8 cellular contexts compared by ENCODE assay signal in genomic region chr1:153534226-153534932, GRCh38. TPM values are rescaled to one million over a fixed set of nuclear protein-coding genes. Genes with fewer than 3 reads are reported as not detected.
DNase-seq lines count a peak whose midpoint lies in the region; ATAC-seq, FAIRE-seq and TF ChIP-seq lines count a peak whose summit lies in the region.
"Had no signal": no experiment of that assay in that cellular context is flagged by ENCODE, and none has a peak within 500 bp of the region (broad histone marks: within the 10 kb centered on the region; RNA-seq: fewer than 3 reads in every experiment).

No MANE protein-coding gene starts in this region.

- dilution Hi-C loops in IMR-90 (cut with HindIII; ENCODE audit: low sequenced_read_pairs, unreplicated experiment), result no loop called here

- H2BK15ac ChIP-seq in IMR-90 (ENCODE audit: low read depth, low read length), result peak overlapping the region; percentile 22; the same call in 1 of the 3 replicates

- no peak for TF ChIP-seq RAD21 in IMR-90 (IDR thresholded peaks at IDR 0.05; ENCODE audit: low read length)

- no peaks in the 10 kb centered on the region for H3K9me3 Mint-ChIP-seq in activated naive CD8-positive, alpha-beta T cell treated with anti-CD3 and anti-CD28 coated beads for 36 hours
- H3K9me3 Mint-ChIP-seq in immature natural killer cell, result no peaks in the 10 kb centered on the region

- no CpG with 5 or more reads among the region's 7 CpGs for WGBS in IMR-90 (ENCODE audit: extremely low coverage in 2 of 2, insufficient read length in 1 of 2), 2 experiments

- peak overlapping the region; percentile 96 for H2BK5ac ChIP-seq in IMR-90 (ENCODE audit: low read depth, low read length, poor library complexity, severe bottlenecking)

- H3K4me2 ChIP-seq in IMR-90 (ENCODE audit: low read depth, low read length), result peak overlapping the region; percentile 90

- H2BK20ac ChIP-seq in IMR-90 (ENCODE audit: low read depth, low read length), result 0 out of 2 replicates have a peak overlapping the region, but pooled peaks have one; percentile 18

- CTCF ChIA-PET in IMR-90 (lab: Yijun Ruan, JAX), result interaction anchor here (1.1 to 2.4 kb wide), 4 partner anchors 23 to 35 kb away, joined by 4 to 13 read pairs (median 6); no protein-coding TSS in a partner anchor

- DNase-seq in IMR-90 (peak; percentile 50), immature natural killer cell (peak in 1 of 3 donors; percentile 24), frontal cortex (ENCODE audit: low spot score in 2 of 2) (no peak), SHP77 (lab: John Stamatoyannopoulos, UW) (no peak), NCI-H187 treated with DMSO at 0.1 percent for 48 hours (lab: John Stamatoyannopoulos, UW) (no peak)
- no peak for DNase-seq in activated naive CD8-positive, alpha-beta T cell treated with anti-CD3 and anti-CD28 coated beads for 36 hours

- peaks cover 18% of the 10 kb centered on the region for H4K20me1 ChIP-seq in IMR-90 (ENCODE audit: insufficient read depth, low read length)

- H2AFZ ChIP-seq in IMR-90 (replicated peaks; ENCODE audit: low read length, poor library complexity), result peak overlapping the region; percentile 36

- peak overlapping the region; percentile 94 for H3K27ac Mint-ChIP-seq in activated naive CD8-positive, alpha-beta T cell treated with anti-CD3 and anti-CD28 coated beads for 36 hours
- peak overlapping the region; percentile 96 to 99 (median 98) for H3K27ac Mint-ChIP-seq in immature natural killer cell

- H3K27ac ChIP-seq in IMR-90 (ENCODE audit: insufficient read depth, low read length) (peak overlapping the region; percentile 91), stomach smooth muscle (ENCODE audit: low read length) (peak overlapping the region; percentile 98)

- ATAC-seq in IMR-90 (ENCODE audit: low read depth), result no peak

- no peak for TF ChIP-seq CTCF in IMR-90 (conservative IDR thresholded peaks at IDR 0.05; ENCODE audit: low read depth, low read length)

- in situ Hi-C loops in IMR-90 (cut with MboI; ENCODE audit: low sequenced_read_pairs), result loop anchor here (5.0 to 25.0 kb wide), 2 partner anchors 33 to 428 kb away; partner anchors contain the start of genes CREB3L4, CRTC2, S100A2 and SLC39A1

- H4K91ac ChIP-seq in IMR-90 (ENCODE audit: insufficient read depth, low read depth, low read length), result peak overlapping the region; percentile 96

- peak overlapping the region; percentile 91; the same call in 1 of the 2 replicates for H3K18ac ChIP-seq in IMR-90 (ENCODE audit: low read depth, low read length)

- intact Hi-C loops in IMR-90 (cut with micrococcal nuclease), result loop anchor here (5.0 kb wide), 2 partner anchors 93 to 138 kb away; partner anchors contain the start of genes ILF2, S100A1 and S100A13

- peak overlapping the region; percentile 76 to 81 for H4K8ac ChIP-seq in IMR-90 (ENCODE audit: low read depth in 2 of 2, low read length in 2 of 2)

- peak overlapping the region; percentile 56; the same call in 1 of the 2 replicates for H4K5ac ChIP-seq in IMR-90 (ENCODE audit: low read depth, low read length)

- peaks cover 5 to 60% of the 10 kb centered on the region in 2 experiments; a peak in 3 of 4 replicates for H3K79me1 ChIP-seq in IMR-90 (ENCODE audit: low read depth in 1 of 2, low read length in 2 of 2)

- FAIRE-seq in frontal cortex (lab: Jason Lieb, UNC), result no peak

- H3K4me3 ChIP-seq in IMR-90 (ENCODE audit: insufficient read depth, low read depth, low read length) (peak overlapping the region; percentile 82), stomach smooth muscle (ENCODE audit: low read length in 2 of 2) (peak overlapping the region; percentile 99)

- peak overlapping the region; percentile 81 for H2BK120ac ChIP-seq in IMR-90 (ENCODE audit: low read depth, low read length)

- H3K27me3 ChIP-seq in IMR-90 (ENCODE audit: control insufficient read depth, insufficient read depth, low read length) (no peaks in the 10 kb centered on the region), stomach smooth muscle (ENCODE audit: control insufficient read depth in 1 of 2, insufficient read depth in 2 of 2, low read length in 2 of 2) (no peaks in the 10 kb centered on the region)

- H3K4me1 ChIP-seq in IMR-90 (ENCODE audit: control insufficient read depth, insufficient read depth, low read length) (peaks cover 25% of the 10 kb centered on the region), stomach smooth muscle (ENCODE audit: control insufficient read depth, insufficient read depth, low read length) (peaks cover 44% of the 10 kb centered on the region)

- H2AK5ac ChIP-seq in IMR-90 (ENCODE audit: low read depth, low read length), result peak overlapping the region; percentile 99

- H3K36me3 ChIP-seq in IMR-90 (ENCODE audit: control insufficient read depth, insufficient read depth, low read length) (peaks cover 11% of the 10 kb centered on the region), stomach smooth muscle (ENCODE audit: control insufficient read depth in 2 of 2, insufficient read depth in 2 of 2, low read length in 2 of 2) (peaks cover 0 to 4% of the 10 kb centered on the region in 2 donors)

- peak overlapping the region; percentile 99 for H3K4ac ChIP-seq in IMR-90 (ENCODE audit: low read depth, low read length)

- peaks cover 23% of the 10 kb centered on the region for H3K9me1 ChIP-seq in IMR-90 (ENCODE audit: insufficient read depth, low read length)

- BruUV-seq in IMR-90 (replicated peaks; lab: Mats Ljungman, UMichigan), result no TSS peak

- H3K27me3 Mint-ChIP-seq in activated naive CD8-positive, alpha-beta T cell treated with anti-CD3 and anti-CD28 coated beads for 36 hours, result no peaks in the 10 kb centered on the region
- peaks cover 13 to 21% (median 14%) of the 10 kb centered on the region in 3 donors for H3K27me3 Mint-ChIP-seq in immature natural killer cell (ENCODE audit: low read depth in 3 of 3)

- peak overlapping the region; percentile 100 for H2AK9ac ChIP-seq in IMR-90 (replicated peaks; ENCODE audit: low read depth, low read length, poor library complexity)

- H3K4me1 Mint-ChIP-seq in activated naive CD8-positive, alpha-beta T cell treated with anti-CD3 and anti-CD28 coated beads for 36 hours, result peaks cover 57% of the 10 kb centered on the region
- H3K4me1 Mint-ChIP-seq in immature natural killer cell, result peaks cover 64 to 67% of the 10 kb centered on the region in 2 donors

- H3K56ac ChIP-seq in IMR-90 (ENCODE audit: extremely low read depth, insufficient read depth, low read length), result peak overlapping the region; percentile 96

- H3K14ac ChIP-seq in IMR-90 (replicated peaks; ENCODE audit: low read depth, low read length), result peak overlapping the region; percentile 99

- H3K9ac ChIP-seq in IMR-90 (ENCODE audit: low read depth, low read length), result peak overlapping the region; percentile 97
- peak overlapping the region; percentile 98 to 99 for H3K9ac ChIP-seq in stomach smooth muscle (ENCODE audit: low read length in 2 of 2)

- peaks cover 19% of the 10 kb centered on the region for H3K36me3 Mint-ChIP-seq in activated naive CD8-positive, alpha-beta T cell treated with anti-CD3 and anti-CD28 coated beads for 36 hours
- H3K36me3 Mint-ChIP-seq in immature natural killer cell, result peaks cover 0 to 8% (median 8%) of the 10 kb centered on the region in 3 donors

- peak overlapping the region; percentile 99 for H3K23ac ChIP-seq in IMR-90 (ENCODE audit: low read depth, low read length)

- no peaks in the 10 kb centered on the region for H3K9me3 ChIP-seq in IMR-90 (ENCODE audit: control insufficient read depth, insufficient read depth, low read length)
- no peaks in the 10 kb centered on the region for H3K9me3 ChIP-seq in stomach smooth muscle (ENCODE audit: control insufficient read depth in 2 of 2, low read length in 2 of 2)

- POLR2A ChIA-PET in IMR-90 (lab: Charles Lee; ENCODE audit: unreplicated experiment), result interaction anchor here (0.5 to 3.9 kb wide), 8 partner anchors 9 to 78 kb away, joined by 3 to 34 read pairs (median 10); partner anchors contain the start of genes S100A16, S100A2 and S100A3

- peak overlapping the region; percentile 93 for H3K4me3 Mint-ChIP-seq in activated naive CD8-positive, alpha-beta T cell treated with anti-CD3 and anti-CD28 coated beads for 36 hours
- H3K4me3 Mint-ChIP-seq in immature natural killer cell, result peak overlapping the region; percentile 83 to 97 (median 90)

- no peak for TF ChIP-seq POLR2A in IMR-90 (IDR thresholded peaks at IDR 0.05; ENCODE audit: low read depth, low read length)

RNA-seq across cellular contexts. Expression of gene S100A6, which starts 1.4 kb away (rescaled TPM):
- total RNA-seq in IMR-90 (2012; rRNA removed), result 373 and 555 TPM in 2 replicates
- 1,755 and 2,394 TPM in 2 replicates for polyA plus RNA-seq in IMR-90 (2012; rRNA removed)
- 755 and 1,450 TPM in 2 replicates for polyA plus RNA-seq in IMR-90 (2012; cell fraction: cytosol; rRNA removed)
- 227 and 313 TPM in 2 replicates for polyA plus RNA-seq in IMR-90 (2012; cell fraction: nucleus; rRNA removed; ENCODE audit: low replicate concordance)
- 100 to 1,000 TPM; 144 to 155 TPM for total RNA-seq in activated naive CD8-positive, alpha-beta T cell treated with anti-CD3 and anti-CD28 coated beads for 36 hours
- polyA plus RNA-seq in immature natural killer cell, result 100 to 1,000 TPM; 472 to 828 (median 543) TPM
- 9.8 TPM for total RNA-seq in frontal cortex

RNA-seq across cellular contexts. Expression of gene S100A5, which starts 6.4 kb away (rescaled TPM):
- 0.56 TPM in 1 of 2 replicates, not detected in the other for total RNA-seq in IMR-90 (2012; rRNA removed)
- polyA plus RNA-seq in IMR-90 (2012; rRNA removed), result 0.27 and 0.55 TPM in 2 replicates
- polyA plus RNA-seq in IMR-90 (2012; cell fraction: cytosol; rRNA removed), result 1.1 TPM in 1 of 2 replicates, not detected in the other
- not detected in 2 replicates for polyA plus RNA-seq in IMR-90 (2012; cell fraction: nucleus; rRNA removed; ENCODE audit: low replicate concordance)
- total RNA-seq in activated naive CD8-positive, alpha-beta T cell treated with anti-CD3 and anti-CD28 coated beads for 36 hours, result 1 to 10 TPM; 1.2 to 1.6 TPM
- under 1 TPM in 1 of 3 donors, not detected in 2; 0.68 TPM for polyA plus RNA-seq in immature natural killer cell
- total RNA-seq in frontal cortex, result not detected
- total RNA-seq: dermis microvascular lymphatic vessel endothelial cell had no signal

RNA-seq across cellular contexts. Expression of gene S100A4, which starts 11.2 kb away (rescaled TPM):
- total RNA-seq in IMR-90 (2012; rRNA removed), result 5.6 and 7.5 TPM in 2 replicates
- 15.0 and 16.6 TPM in 2 replicates for polyA plus RNA-seq in IMR-90 (2012; rRNA removed)
- 17.1 and 25.7 TPM in 2 replicates for polyA plus RNA-seq in IMR-90 (2012; cell fraction: cytosol; rRNA removed)
- polyA plus RNA-seq in IMR-90 (2012; cell fraction: nucleus; rRNA removed; ENCODE audit: low replicate concordance), result 3.3 and 5.2 TPM in 2 replicates
- total RNA-seq in activated naive CD8-positive, alpha-beta T cell treated with anti-CD3 and anti-CD28 coated beads for 36 hours, result 10 to 100 TPM; 44.7 to 44.9 TPM
- polyA plus RNA-seq in immature natural killer cell, result 1,000 to 10,000 TPM; 1,846 to 2,303 (median 2,006) TPM
- total RNA-seq in frontal cortex, result 1.6 TPM

RNA-seq across cellular contexts. Expression of gene S100A3, which starts 14.7 kb away (rescaled TPM):
- 1.4 and 2.9 TPM in 2 replicates for total RNA-seq in IMR-90 (2012; rRNA removed)
- 4.5 and 6.2 TPM in 2 replicates for polyA plus RNA-seq in IMR-90 (2012; rRNA removed)
- 5.1 and 8.9 TPM in 2 replicates for polyA plus RNA-seq in IMR-90 (2012; cell fraction: cytosol; rRNA removed)
- polyA plus RNA-seq in IMR-90 (2012; cell fraction: nucleus; rRNA removed; ENCODE audit: low replicate concordance), result 3.3 and 5.1 TPM in 2 replicates
- total RNA-seq in activated naive CD8-positive, alpha-beta T cell treated with anti-CD3 and anti-CD28 coated beads for 36 hours, result not detected
- polyA plus RNA-seq in immature natural killer cell, result not detected
- total RNA-seq in frontal cortex, result not detected

RNA-seq across cellular contexts. Expression of gene S100A2, which starts 31.3 kb away (rescaled TPM):
- total RNA-seq in IMR-90 (2012; rRNA removed) (3.6 and 4.4 TPM in 2 replicates), frontal cortex (not detected)
- polyA plus RNA-seq in IMR-90 (2012; rRNA removed) (7.9 and 9.5 TPM in 2 replicates), immature natural killer cell (under 1 TPM in 1 of 3 donors, not detected in 2; 0.83 TPM)
- polyA plus RNA-seq in IMR-90 (2012; cell fraction: cytosol; rRNA removed), result 6.2 and 11.3 TPM in 2 replicates
- polyA plus RNA-seq in IMR-90 (2012; cell fraction: nucleus; rRNA removed; ENCODE audit: low replicate concordance), result 5.1 TPM in 2 replicates
- under 1 TPM in 1 of 2 experiments, not detected in 1; 0.60 TPM for total RNA-seq in activated naive CD8-positive, alpha-beta T cell treated with anti-CD3 and anti-CD28 coated beads for 36 hours

Comparison
In these comparisons a context has a peak if more than half of its experiments do, and no peak if none do; other contexts are left out.
1. RNA of gene S100A6, which starts 1.4 kb away (total RNA-seq): 373 to 555 TPM in IMR-90 and 144 to 155 TPM in activated naive CD8-positive, alpha-beta T cell treated with anti-CD3 and anti-CD28 coated beads for 36 hours; 9.8 TPM in frontal cortex (single experiment); every median in the first group is over 10 times any median in the second.